Comparison of ENCODE assay signal across 8 cellular contexts in the genomic region with DNA sequence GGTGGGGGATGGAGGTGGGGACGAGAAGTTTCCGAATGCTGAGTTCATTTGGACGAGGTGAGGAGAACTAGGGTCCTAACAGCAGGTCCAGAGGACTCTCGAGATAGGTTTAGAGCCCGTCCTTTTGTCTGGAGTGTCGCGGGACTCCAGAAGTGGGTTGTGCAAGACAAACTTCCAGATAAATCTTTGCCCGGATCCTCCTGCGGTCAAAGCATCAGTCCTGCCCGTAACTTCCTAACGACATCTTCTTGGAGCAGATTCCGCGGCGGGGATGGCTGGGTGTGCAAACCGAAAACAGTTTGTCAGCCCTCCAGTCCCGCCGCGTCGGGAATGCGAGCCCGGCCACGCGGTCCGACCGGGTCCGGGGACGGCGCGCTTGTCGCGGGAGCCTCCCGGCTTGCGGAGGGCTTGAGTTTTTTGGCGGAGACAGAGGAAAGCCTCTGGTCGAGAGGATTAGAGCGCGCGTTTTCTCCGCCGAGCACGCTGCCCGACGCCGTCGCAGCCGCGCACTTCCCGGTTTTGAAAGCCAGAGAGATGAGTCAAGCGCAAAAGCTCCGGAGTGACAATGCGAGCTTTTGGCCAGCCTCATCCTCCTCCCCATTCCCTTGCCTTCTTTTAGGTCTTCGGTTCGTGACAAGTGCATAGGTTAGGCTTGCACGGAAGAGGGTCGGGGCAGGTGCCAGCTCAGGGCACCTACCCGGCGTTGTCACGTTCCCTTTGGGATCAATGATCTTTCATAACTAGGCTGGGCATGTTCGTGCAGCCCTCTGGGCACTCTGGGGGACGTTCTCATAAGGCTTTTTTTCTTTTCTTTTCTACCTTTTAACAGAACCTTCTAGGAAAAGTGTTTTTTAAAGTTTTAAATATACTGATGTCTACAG.
DNase-seq lines count a peak whose midpoint lies in the region; ATAC-seq and TF ChIP-seq lines count a peak whose summit lies in the region.

No MANE protein-coding gene starts in this region.

- CTCF ChIA-PET in GM10248 (lab: Yijun Ruan, JAX): interaction anchor here (0.7 to 3.4 kb wide), 4 partner anchors 15 to 592 kb away, joined by 3 to 25 read pairs (median 6); a partner anchor contains a TSS

- no peak for TF ChIP-seq CTCF in GM10248 (IDR thresholded peaks at IDR 0.05; ENCODE audit: control extremely low read depth, extremely low read depth, low read depth, missing control alignments)

- no peak for ATAC-seq in HG02973 (IDR thresholded peaks at IDR 0.05; ENCODE audit: unreplicated experiment)

- POLR2A ChIA-PET in GM10248 (lab: Yijun Ruan, JAX): no interaction called here

- DNase-seq in GM10248 (ENCODE audit: extremely low spot score) (peak; percentile 35), NCI-H128 (lab: John Stamatoyannopoulos, UW; ENCODE audit: unreplicated experiment) (peak; percentile 15), lung microvascular endothelial cell (ENCODE audit: low read depth in 2 of 2) (peak; percentile 49 to 54), AML-193 (lab: John Stamatoyannopoulos, UW) (no peak)
- peak; percentile 66 to 71 for DNase-seq in activated CD4-positive, alpha-beta T cell treated with anti-CD3 and anti-CD28 coated beads, Interleukin-2, amount 50 U/mL, for 48 hours
- peak; percentile 26 for DNase-seq in effector CD4-positive, alpha-beta T cell
- peak; percentile 13 for DNase-seq in stimulated activated CD8-positive, alpha-beta memory T cell treated with anti-CD3 and anti-CD28 coated beads, Interleukin-4, amount 100 ng/mL, for 24 hours (ENCODE audit: low read depth)

Comparison
In these comparisons a context has a peak if more than half of its experiments do, and no peak if none do; other contexts are left out.
1. DNase-seq: peak in GM10248 (single experiment), NCI-H128 (single experiment), activated CD4-positive, alpha-beta T cell treated with anti-CD3 and anti-CD28 coated beads, Interleukin-2, amount 50 U/mL, for 48 hours (2 of 2), effector CD4-positive, alpha-beta T cell (single experiment), lung microvascular endothelial cell (2 of 2) and stimulated activated CD8-positive, alpha-beta memory T cell treated with anti-CD3 and anti-CD28 coated beads, Interleukin-4, amount 100 ng/mL, for 24 hours (single experiment); none in AML-193 (0 of 2).